Comparison of ENCODE assay signal across 16 cellular contexts in the genomic region with DNA sequence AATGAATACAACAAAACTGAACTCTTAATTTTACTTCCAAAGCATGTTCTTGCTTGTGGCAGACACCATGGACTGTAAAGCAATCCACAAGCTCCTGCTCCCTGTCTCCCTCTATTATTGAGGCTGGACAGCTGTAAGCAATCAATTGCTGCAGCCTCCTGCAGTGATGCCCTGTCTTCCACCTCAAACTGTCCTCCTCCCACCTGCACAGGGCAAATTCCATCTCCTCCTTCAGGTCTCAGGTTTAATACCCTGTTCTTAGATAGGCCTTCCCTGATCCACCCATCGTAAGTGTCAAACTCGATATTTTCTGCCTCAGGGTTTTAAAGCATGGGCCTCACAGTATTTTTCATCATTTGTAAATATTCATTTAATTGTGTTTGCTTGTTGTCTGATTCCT.
DNase-seq lines count a peak whose midpoint lies in the region; ATAC-seq and TF ChIP-seq lines count a peak whose summit lies in the region.
"Had no signal": no experiment of that assay in that cellular context is flagged by ENCODE, and none has a peak within 500 bp of the region (broad histone marks: within the 10 kb centered on the region; RNA-seq: fewer than 3 reads in every experiment).

No MANE protein-coding gene starts in this region.

- H3K4ac ChIP-seq in neuronal stem cell (ENCODE audit: low read length) = no peak overlapping the region

- no peaks in the 10 kb centered on the region for H3K27me3 ChIP-seq in neuronal stem cell (ENCODE audit: control insufficient read depth in 3 of 3, insufficient read depth in 3 of 3, low read depth in 1 of 3, low read length in 3 of 3)
- H3K27me3 ChIP-seq: BE2C had no signal

- H2AK5ac ChIP-seq in neuronal stem cell (ENCODE audit: low read depth, low read length) = no peak overlapping the region

- H3K79me1 ChIP-seq in neuronal stem cell (ENCODE audit: low read depth, low read length) = no peaks in the 10 kb centered on the region

- H3K4me3 ChIP-seq in neuronal stem cell (ENCODE audit: low read length in 2 of 2) = no peak overlapping the region
- H3K4me3 ChIP-seq: GM23338 had no signal

- H3K36me3 ChIP-seq in neuronal stem cell (replicated peaks in 1 of 2; ENCODE audit: control insufficient read depth in 2 of 2, insufficient read depth in 2 of 2, low read length in 2 of 2) = no peaks in the 10 kb centered on the region
- H3K36me3 ChIP-seq: BE2C had no signal

- no peak for TF ChIP-seq CTCF in CD14-positive monocyte (IDR thresholded peaks at IDR 0.05)
- TF ChIP-seq CTCF in VCaP (conservative IDR thresholded peaks at IDR 0.05) = no peak

- intact Hi-C loops in CD14-positive monocyte (cut with micrococcal nuclease) = loop anchor here in 1 of 2 donors (10.0 kb wide), 1 partner anchor 70 kb away; no protein-coding TSS in a partner anchor

- no peak overlapping the region for H3K4me2 ChIP-seq in neuronal stem cell (ENCODE audit: insufficient read depth, low read length, poor library complexity, severe bottlenecking)
- H3K4me2 ChIP-seq: GM23338 had no signal

- H3K27ac Mint-ChIP-seq in CD14-positive monocyte = peak overlapping the region in 4 of 7 donors; percentile 32 to 86 (median 64)
- H3K27ac Mint-ChIP-seq: CD4-positive, alpha-beta T cell; GM23338; HFFc6 had no signal

- H4K91ac ChIP-seq in neuronal stem cell (ENCODE audit: low read depth, low read length, poor library complexity) = no peak overlapping the region

- no peak overlapping the region for H3K18ac ChIP-seq in neuronal stem cell (ENCODE audit: low read length)

- DNase-seq in CD14-positive monocyte (ENCODE audit: low spot score) = no peak
- peak; percentile 58 for DNase-seq in NCI-H146 (lab: John Stamatoyannopoulos, UW)
- no peak for DNase-seq in neuronal stem cell (ENCODE audit: low spot score)
- no peak for DNase-seq in T-helper 9 cell
- DNase-seq: BE2C; C1 segment of cervical spinal cord; Caco-2; CD4-positive, alpha-beta T cell; HCEC 1CT; HFFc6 had no signal

- H2BK120ac ChIP-seq in neuronal stem cell (ENCODE audit: low read depth, low read length) = no peak overlapping the region

- peak overlapping the region; percentile 1 for H3K9ac ChIP-seq in neuronal stem cell (ENCODE audit: low read depth, low read length, poor library complexity)

- no peak overlapping the region for H2AFZ ChIP-seq in neuronal stem cell (ENCODE audit: low read length)
- H2AFZ ChIP-seq: GM23338 had no signal

- no peaks in the 10 kb centered on the region for H3K4me1 ChIP-seq in neuronal stem cell (ENCODE audit: control insufficient read depth in 2 of 2, insufficient read depth in 1 of 2, low read depth in 1 of 2, low read length in 2 of 2)
- H3K4me1 ChIP-seq: BE2C, Caco-2 had no signal

- no peaks in the 10 kb centered on the region for H3K9me3 Mint-ChIP-seq in CD14-positive monocyte
- H3K9me3 Mint-ChIP-seq: CD4-positive, alpha-beta T cell; GM23338; HFFc6; IgD-negative memory B cell had no signal

- H3K27ac ChIP-seq in VCaP (peak overlapping the region; percentile 7; the same call in 1 of the 2 replicates), neuronal stem cell (replicated peaks; ENCODE audit: low read length) (no peak overlapping the region)

- no peak overlapping the region for H2BK12ac ChIP-seq in neuronal stem cell (ENCODE audit: low read length)

- H4K8ac ChIP-seq in neuronal stem cell (ENCODE audit: low read depth, low read length) = no peak overlapping the region

- no CpG with 5 or more reads among the region's 2 CpGs for WGBS in neuronal stem cell (ENCODE audit: extremely low coverage in 2 of 2, insufficient read length in 2 of 2, insufficient replicate concordance in 1 of 2), 2 donors

- H2BK15ac ChIP-seq in neuronal stem cell (ENCODE audit: low read length) = no peak overlapping the region

- ATAC-seq in HG03280 (IDR thresholded peaks at IDR 0.05; ENCODE audit: unreplicated experiment) (no peak), HG03135 (IDR thresholded peaks at IDR 0.05; ENCODE audit: unreplicated experiment) (no peak)
- ATAC-seq: GM23338, HepG2 had no signal

- no peak overlapping the region for H3K4me3 Mint-ChIP-seq in CD14-positive monocyte
- H3K4me3 Mint-ChIP-seq: CD4-positive, alpha-beta T cell; GM23338; HFFc6; IgD-negative memory B cell had no signal

- no peak overlapping the region for H3K23ac ChIP-seq in neuronal stem cell (ENCODE audit: low read depth, low read length, poor library complexity)

- no peaks in the 10 kb centered on the region for H3K9me3 ChIP-seq in neuronal stem cell (replicated peaks in 1 of 2; ENCODE audit: control insufficient read depth in 2 of 2, insufficient read depth in 1 of 2, low read depth in 1 of 2, low read length in 2 of 2)
- H3K9me3 ChIP-seq: BE2C, Caco-2 had no signal

- no peak overlapping the region for H3K14ac ChIP-seq in neuronal stem cell (ENCODE audit: low read length)

- no peaks in the 10 kb centered on the region for H3K27me3 Mint-ChIP-seq in CD14-positive monocyte (ENCODE audit: low read depth in 3 of 3)
- H3K27me3 Mint-ChIP-seq: CD4-positive, alpha-beta T cell; IgD-negative memory B cell had no signal

- H2BK5ac ChIP-seq in neuronal stem cell (ENCODE audit: low read length) = no peak overlapping the region

- H3K36me3 Mint-ChIP-seq in CD14-positive monocyte = peaks cover 44 to 58% of the 10 kb centered on the region in 2 donors

- H3K4me1 Mint-ChIP-seq in CD14-positive monocyte = no peaks in the 10 kb centered on the region
- H3K4me1 Mint-ChIP-seq: GM23338, IgD-negative memory B cell had no signal
